In the genomic region with DNA sequence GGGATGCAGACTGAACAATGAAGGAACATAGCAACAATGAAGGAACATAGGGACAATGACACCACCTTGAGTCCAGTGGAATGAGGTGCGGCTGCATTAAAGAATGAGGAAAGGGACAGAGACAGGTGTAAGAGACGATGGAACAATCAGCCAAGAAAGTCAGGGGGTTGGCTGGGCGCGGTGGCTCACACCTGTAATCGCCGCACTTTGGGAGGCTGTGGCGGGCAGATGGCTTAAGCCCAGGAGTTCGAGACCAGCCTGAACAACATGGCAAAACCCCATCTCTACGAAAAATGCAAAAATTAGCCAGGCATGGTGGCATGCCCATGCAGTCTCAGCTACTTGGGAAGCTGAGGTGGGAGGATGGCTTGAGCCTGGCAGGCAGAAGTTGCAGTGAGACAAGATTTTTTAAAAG, we compare ENCODE assay signal across 14 cellular contexts. TPM values are rescaled to one million over a fixed set of nuclear protein-coding genes. Genes with fewer than 3 reads are reported as not detected.
DNase-seq lines count a peak whose midpoint lies in the region; ATAC-seq and TF ChIP-seq lines count a peak whose summit lies in the region.
"Had no signal": no experiment of that assay in that cellular context is flagged by ENCODE, and none has a peak within 500 bp of the region (broad histone marks: within the 10 kb centered on the region; RNA-seq: fewer than 3 reads in every experiment).

No MANE protein-coding gene starts in this region.

- H3K36me3 Mint-ChIP-seq in activated naive CD4-positive, alpha-beta T cell treated with anti-CD3 and anti-CD28 coated beads, Interleukin-2, amount 10 ng/mL, durations not matched to agents 7 days and 5 days: peaks cover 16% of the 10 kb centered on the region
- H3K36me3 Mint-ChIP-seq in activated naive CD4-positive, alpha-beta T cell treated with anti-CD3 and anti-CD28 coated beads, Interleukin-2, amount 50 U/mL, for 72 hours: no peaks in the 10 kb centered on the region
- no peaks in the 10 kb centered on the region for H3K36me3 Mint-ChIP-seq in WTC11
- H3K36me3 Mint-ChIP-seq in stimulated activated naive B cell treated with anti-CD40 and anti-IgM and Interleukin-4, amounts not matched to agents 10 μg/mL and 1 μg/mL and 100 μg/mL, for 72 hours: no peaks in the 10 kb centered on the region

- no peak for TF ChIP-seq POLR2A in vagina (IDR thresholded peaks at IDR 0.05)

- H3K27me3 Mint-ChIP-seq in activated naive CD4-positive, alpha-beta T cell treated with anti-CD3 and anti-CD28 coated beads, Interleukin-2, amount 10 ng/mL, durations not matched to agents 7 days and 5 days: peaks cover 9% of the 10 kb centered on the region
- H3K27me3 Mint-ChIP-seq in WTC11 (ENCODE audit: low read depth): peaks cover 50% of the 10 kb centered on the region
- H3K27me3 Mint-ChIP-seq in stimulated activated naive B cell treated with anti-CD40 and anti-IgM and Interleukin-4, amounts not matched to agents 10 μg/mL and 1 μg/mL and 100 μg/mL, for 72 hours: peaks cover 4 to 14% of the 10 kb centered on the region in 2 donors

- DNase-seq in activated naive CD4-positive, alpha-beta T cell treated with anti-CD3 and anti-CD28 coated beads, Interleukin-2, amount 10 ng/mL, durations not matched to agents 7 days and 5 days: no peak
- no peak for DNase-seq in activated naive CD4-positive, alpha-beta T cell treated with anti-CD3 and anti-CD28 coated beads, Interleukin-2, amount 50 U/mL, for 72 hours (ENCODE audit: low spot score in 2 of 2)
- DNase-seq in WTC11 (ENCODE audit: low spot score): no peak
- DNase-seq in islet precursor cell: peak; percentile 45
- peak; percentile 64 to 76 for DNase-seq in vagina (ENCODE audit: extremely low spot score in 2 of 2)
- no peak for DNase-seq in stimulated activated naive B cell treated with anti-CD40 and anti-IgM and Interleukin-4, amounts not matched to agents 10 μg/mL and 1 μg/mL and 100 μg/mL, for 72 hours
- DNase-seq in NK-92 treated with Interleukin-12 subunit alpha and Interleukin-12 subunit beta, amount 100 ng/mL, for 24 hours (lab: John Stamatoyannopoulos, UW): no peak
- DNase-seq: NCI-H2029; SIG-M5; stimulated activated CD4-positive, alpha-beta T cell treated with anti-CD3 and anti-CD28 coated beads, Interleukin-2, amount 100 ng/mL, for 48 hours; thyroid gland had no signal

- H3K9me3 ChIP-seq in vagina: no peaks in the 10 kb centered on the region
- H3K9me3 ChIP-seq: ascending aorta, thyroid gland had no signal

- H3K4me3 Mint-ChIP-seq in activated naive CD4-positive, alpha-beta T cell treated with anti-CD3 and anti-CD28 coated beads, Interleukin-2, amount 10 ng/mL, durations not matched to agents 7 days and 5 days: peak overlapping the region; percentile 91
- peak overlapping the region; percentile 3; the same call in 1 of the 2 replicates for H3K4me3 Mint-ChIP-seq in WTC11
- no peak overlapping the region for H3K4me3 Mint-ChIP-seq in stimulated activated naive B cell treated with anti-CD40 and anti-IgM and Interleukin-4, amounts not matched to agents 10 μg/mL and 1 μg/mL and 100 μg/mL, for 72 hours

- H3K4me1 ChIP-seq in vagina: peaks cover 23% of the 10 kb centered on the region

- no peak overlapping the region for H3K27ac ChIP-seq in vagina

- H3K4me1 Mint-ChIP-seq in activated naive CD4-positive, alpha-beta T cell treated with anti-CD3 and anti-CD28 coated beads, Interleukin-2, amount 10 ng/mL, durations not matched to agents 7 days and 5 days: peaks cover 58% of the 10 kb centered on the region
- H3K4me1 Mint-ChIP-seq in WTC11: no peaks in the 10 kb centered on the region
- peaks cover 16 to 17% of the 10 kb centered on the region in 2 donors for H3K4me1 Mint-ChIP-seq in stimulated activated naive B cell treated with anti-CD40 and anti-IgM and Interleukin-4, amounts not matched to agents 10 μg/mL and 1 μg/mL and 100 μg/mL, for 72 hours

- TF ChIP-seq CTCF in WTC11 (IDR thresholded peaks at IDR 0.05) (no peak), vagina (IDR thresholded peaks at IDR 0.05) (no peak)

- H3K27me3 ChIP-seq in vagina: no peaks in the 10 kb centered on the region
- H3K27me3 ChIP-seq: ascending aorta, thyroid gland had no signal

- POLR2A ChIA-PET in WTC11 (lab: Charles Lee): no interaction called here

- H3K9me3 Mint-ChIP-seq in activated naive CD4-positive, alpha-beta T cell treated with anti-CD3 and anti-CD28 coated beads, Interleukin-2, amount 10 ng/mL, durations not matched to agents 7 days and 5 days: no peaks in the 10 kb centered on the region
- H3K9me3 Mint-ChIP-seq in activated naive CD4-positive, alpha-beta T cell treated with anti-CD3 and anti-CD28 coated beads, Interleukin-2, amount 50 U/mL, for 72 hours: no peaks in the 10 kb centered on the region
- no peaks in the 10 kb centered on the region for H3K9me3 Mint-ChIP-seq in WTC11
- H3K9me3 Mint-ChIP-seq in stimulated activated naive B cell treated with anti-CD40 and anti-IgM and Interleukin-4, amounts not matched to agents 10 μg/mL and 1 μg/mL and 100 μg/mL, for 72 hours: no peaks in the 10 kb centered on the region

- no peak for ATAC-seq in activated naive CD4-positive, alpha-beta T cell treated with anti-CD3 and anti-CD28 coated beads, Interleukin-2, amount 50 U/mL, for 72 hours
- ATAC-seq in WTC11: no peak
- no peak for ATAC-seq in HG03439 (IDR thresholded peaks at IDR 0.05; ENCODE audit: unreplicated experiment)
- ATAC-seq in stimulated activated naive B cell treated with anti-CD40 and anti-IgM and Interleukin-4, amounts not matched to agents 10 μg/mL and 1 μg/mL and 100 μg/mL, for 72 hours (replicated peaks): no peak

- CTCF ChIA-PET in activated naive CD4-positive, alpha-beta T cell treated with anti-CD3 and anti-CD28 coated beads, Interleukin-2, amount 10 ng/mL, durations not matched to agents 7 days and 5 days (lab: Charles Lee): interaction anchor here (0.9 to 10.6 kb wide), 9 partner anchors 30 to 170 kb away, joined by 3 to 163 read pairs (median 7); partner anchors contain the start of genes CES3, FBXL8 and TRADD
- CTCF ChIA-PET in WTC11 (lab: Charles Lee): interaction anchor here (0.7 to 1.5 kb wide), 3 partner anchors 54 to 441 kb away, joined by 4 to 11 read pairs (median 6); partner anchors contain the start of gene CES3

- H3K36me3 ChIP-seq in vagina: no peaks in the 10 kb centered on the region
- H3K36me3 ChIP-seq: ascending aorta, thyroid gland had no signal

- no peak overlapping the region for H3K4me3 ChIP-seq in vagina
- H3K4me3 ChIP-seq: thyroid gland had no signal

- intact Hi-C loops in vagina (cut with DNase I): loop anchor here (5.0 kb wide), 1 partner anchor 177 kb away; the partner anchor contains the start of genes E2F4 and EXOC3L1

- peak overlapping the region; percentile 94 for H3K27ac Mint-ChIP-seq in activated naive CD4-positive, alpha-beta T cell treated with anti-CD3 and anti-CD28 coated beads, Interleukin-2, amount 10 ng/mL, durations not matched to agents 7 days and 5 days
- no peak overlapping the region for H3K27ac Mint-ChIP-seq in activated naive CD4-positive, alpha-beta T cell treated with anti-CD3 and anti-CD28 coated beads, Interleukin-2, amount 50 U/mL, for 72 hours
- no peak overlapping the region for H3K27ac Mint-ChIP-seq in WTC11
- H3K27ac Mint-ChIP-seq in stimulated activated naive B cell treated with anti-CD40 and anti-IgM and Interleukin-4, amounts not matched to agents 10 μg/mL and 1 μg/mL and 100 μg/mL, for 72 hours: no peak overlapping the region

TF ChIP-seq in WTC11, 78 proteins besides CTCF, POLR2A, EP300 and RAD21 (continues in another document):
- TF ChIP-seq E2F5 (CRISPR knock-in tag; IDR thresholded peaks at IDR 0.05) (no peak), RORB (CRISPR knock-in tag; IDR thresholded peaks at IDR 0.05) (no peak), IRF1 (CRISPR knock-in tag; IDR thresholded peaks at IDR 0.05) (no peak), TP53 (CRISPR knock-in tag; IDR thresholded peaks at IDR 0.05) (no peak)

RNA-seq across cellular contexts. Expression of gene CBFB, which starts 13.6 kb away (rescaled TPM):
- 100 to 1,000 TPM; 119 to 124 TPM for total RNA-seq in activated naive CD4-positive, alpha-beta T cell treated with anti-CD3 and anti-CD28 coated beads, Interleukin-2, amount 50 U/mL, for 72 hours
- total RNA-seq in WTC11 (2021) (36.9 to 40.9 TPM (median 37.1 TPM) in 3 replicates), vagina (33.9 TPM)

RNA-seq across cellular contexts. Expression of gene CES4A, which starts 26.9 kb away (rescaled TPM):
- 10 to 100 TPM in 1 of 2 donors, 1 to 10 TPM in 1; 8.2 to 21.3 TPM for total RNA-seq in activated naive CD4-positive, alpha-beta T cell treated with anti-CD3 and anti-CD28 coated beads, Interleukin-2, amount 50 U/mL, for 72 hours
- 0.57 to 0.89 TPM (median 0.61 TPM) in 3 replicates for total RNA-seq in WTC11 (2021)
- 12.5 TPM for total RNA-seq in vagina
- total RNA-seq: HT1080 had no signal

RNA-seq across cellular contexts. Expression of gene CES3, which starts 54.3 kb away (rescaled TPM):
- 1 to 10 TPM in 1 of 2 donors, under 1 TPM in 1; 0.73 to 6.8 TPM for total RNA-seq in activated naive CD4-positive, alpha-beta T cell treated with anti-CD3 and anti-CD28 coated beads, Interleukin-2, amount 50 U/mL, for 72 hours
- total RNA-seq in WTC11 (2021) (3.3 to 6.0 TPM (median 5.7 TPM) in 3 replicates), vagina (0.98 TPM)
- total RNA-seq: ascending aorta had no signal

Comparison
In these comparisons a context has a peak if more than half of its experiments do, and no peak if none do; other contexts are left out.
1. DNase-seq: peak in islet precursor cell (single experiment) and vagina (2 of 2); none in activated naive CD4-positive, alpha-beta T cell treated with anti-CD3 and anti-CD28 coated beads, Interleukin-2, amount 10 ng/mL, durations not matched to agents 7 days and 5 days (single experiment), activated naive CD4-positive, alpha-beta T cell treated with anti-CD3 and anti-CD28 coated beads, Interleukin-2, amount 50 U/mL, for 72 hours (0 of 2), WTC11 (single experiment), stimulated activated naive B cell treated with anti-CD40 and anti-IgM and Interleukin-4, amounts not matched to agents 10 μg/mL and 1 μg/mL and 100 μg/mL, for 72 hours (single experiment) and NK-92 treated with Interleukin-12 subunit alpha and Interleukin-12 subunit beta, amount 100 ng/mL, for 24 hours (single experiment).
2. H3K4me3 Mint-ChIP-seq: peak in activated naive CD4-positive, alpha-beta T cell treated with anti-CD3 and anti-CD28 coated beads, Interleukin-2, amount 10 ng/mL, durations not matched to agents 7 days and 5 days (single experiment) and WTC11 (single experiment); none in stimulated activated naive B cell treated with anti-CD40 and anti-IgM and Interleukin-4, amounts not matched to agents 10 μg/mL and 1 μg/mL and 100 μg/mL, for 72 hours (0 of 2).